Comparison of ENCODE assay signal across 26 cellular contexts in the genomic region with DNA sequence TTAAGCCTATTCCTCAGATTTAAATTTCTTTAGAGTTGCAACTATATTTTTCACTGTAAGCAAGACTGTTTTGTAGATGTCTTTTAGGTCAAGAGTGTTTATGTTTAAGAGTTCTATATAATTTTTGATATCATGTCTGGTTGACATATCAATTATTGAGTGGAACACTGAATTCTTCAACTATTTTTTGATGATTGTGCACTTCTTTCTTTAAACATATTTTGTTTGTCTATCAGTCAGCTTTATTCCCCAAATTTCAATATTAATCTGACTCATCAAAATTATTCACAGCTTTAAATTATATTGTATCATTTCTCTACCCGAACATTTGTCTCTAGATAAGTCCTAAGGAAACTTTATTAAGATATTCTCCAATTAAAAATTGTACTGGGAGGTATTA.
"Had no signal": no experiment of that assay in that cellular context is flagged by ENCODE, and none has a peak within 500 bp of the region (broad histone marks: within the 10 kb centered on the region; RNA-seq: fewer than 3 reads in every experiment).

No MANE protein-coding gene starts in this region.

- FAIRE-seq: endometrium, islet of Langerhans, keratinocyte had no signal

- H3K27me3 ChIP-seq: colonic mucosa, esophagus squamous epithelium, gastrocnemius medialis, heart right ventricle, left lung had no signal

- DNase-seq: colonic mucosa; cortex of kidney; effector CD8-positive, alpha-beta T cell; effector memory CD8-positive, alpha-beta T cell; endodermal cell; erythroblast; esophagus squamous epithelium; foreskin fibroblast; foreskin melanocyte; gastrocnemius medialis; glutamatergic neuron; head of caudate nucleus; heart right ventricle; hippocampal formation; left cardiac atrium; left lung; left ventricle myocardium superior; lower lobe of right lung; mesenchymal stem cell; mucosa of descending colon; naive B cell had no signal

- H3K4me3 ChIP-seq: colonic mucosa, esophagus squamous epithelium, gastrocnemius medialis, heart right ventricle, left lung, lower lobe of right lung, mucosa of descending colon had no signal

- H3K36me3 ChIP-seq: colonic mucosa, esophagus squamous epithelium, gastrocnemius medialis, heart right ventricle, left lung, lower lobe of right lung had no signal

- H3K9me3 ChIP-seq: colonic mucosa, gastrocnemius medialis, lower lobe of right lung had no signal

- H3K4me1 ChIP-seq: colonic mucosa, gastrocnemius medialis, heart right ventricle, left lung, lower lobe of right lung had no signal

- ATAC-seq: effector memory CD8-positive, alpha-beta T cell; esophagus mucosa; gastrocnemius medialis; heart right ventricle; left cardiac atrium; left lung; left ventricle myocardium superior; lower lobe of right lung; mucosa of descending colon had no signal

- H3K27ac ChIP-seq: colonic mucosa, epithelial cell of prostate, esophagus squamous epithelium, gastrocnemius medialis, heart right ventricle, left lung, lower lobe of right lung had no signal
